ENCODE assay signal across 8 cellular contexts in the genomic region with DNA sequence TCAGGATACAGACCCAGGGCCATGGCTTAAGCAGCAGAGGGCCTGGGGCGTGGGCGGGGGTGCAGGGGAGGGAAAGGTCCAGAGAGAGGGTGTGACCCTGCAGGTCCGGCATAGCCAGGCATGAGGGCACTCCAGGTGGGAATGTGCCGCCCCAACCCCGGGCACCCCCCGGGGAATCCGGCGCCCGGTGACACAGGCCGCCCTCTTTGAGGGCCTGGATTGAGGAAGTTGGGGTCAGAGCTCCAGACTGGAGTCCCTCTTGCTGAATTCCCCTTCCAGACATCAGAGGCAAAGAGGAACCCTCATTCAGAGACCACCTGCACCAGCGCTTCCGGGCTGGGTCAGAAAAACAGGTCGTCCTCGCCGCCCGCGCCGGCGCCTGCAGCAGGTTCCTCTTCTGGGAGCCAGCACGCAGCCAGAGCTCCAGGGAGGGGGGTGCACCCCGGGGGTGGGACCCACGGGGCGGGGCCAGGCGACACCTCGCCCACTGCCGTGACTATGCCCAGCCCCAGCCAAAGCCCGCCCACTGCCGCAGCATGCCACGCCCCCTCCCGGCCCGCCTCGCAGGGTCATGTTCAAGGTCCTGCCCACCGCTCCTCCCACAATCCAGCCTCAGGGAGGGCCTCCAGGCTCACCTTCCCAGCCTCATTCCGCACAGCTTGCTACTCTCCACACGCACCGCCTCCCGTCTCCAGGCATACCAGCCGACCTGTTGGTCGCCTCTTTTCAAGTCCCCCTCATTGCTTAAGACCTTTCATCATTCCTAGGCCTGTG.
DNase-seq lines count a peak whose midpoint lies in the region; ATAC-seq and TF ChIP-seq lines count a peak whose summit lies in the region.

No MANE protein-coding gene starts in this region.

- intact Hi-C loops in OCI-LY7 (cut with micrococcal nuclease; ENCODE audit: unreplicated experiment): loop anchor here (1.0 to 10.0 kb wide), 7 partner anchors 9 to 961 kb away; a partner anchor contains a TSS
- intact Hi-C loops in activated T-helper 1 cell treated with anti-CD3 and anti-CD28 coated beads, Interleukin-12 subunit alpha, Interleukin-12 subunit beta, Interleukin-2, Interleukin-4 antibody, amounts not matched to agents 30 ng/mL and 10 ng/mL and 1 ng/mL, durations not matched to agents 14 hours and 24 hours and 36 hours (cut with micrococcal nuclease): no loop called here
- intact Hi-C loops in ovary (cut with DNase I): no loop called here

- TF ChIP-seq EP300 in ovary (IDR thresholded peaks at IDR 0.05): no peak

- H3K9me3 ChIP-seq in OCI-LY7 (ENCODE audit: low read length) (no peaks in the 10 kb centered on the region), ovary (no peaks in the 10 kb centered on the region)

- no peak overlapping the region for H3K4me3 Mint-ChIP-seq in activated T-helper 1 cell treated with anti-CD3 and anti-CD28 coated beads, Interleukin-12 subunit alpha, Interleukin-12 subunit beta, Interleukin-2, Interleukin-4 antibody, amounts not matched to agents 30 ng/mL and 10 ng/mL and 1 ng/mL, durations not matched to agents 14 hours and 24 hours and 36 hours

- H3K36me3 Mint-ChIP-seq in activated T-helper 1 cell treated with anti-CD3 and anti-CD28 coated beads, Interleukin-12 subunit alpha, Interleukin-12 subunit beta, Interleukin-2, Interleukin-4 antibody, amounts not matched to agents 30 ng/mL and 10 ng/mL and 1 ng/mL, durations not matched to agents 14 hours and 24 hours and 36 hours (ENCODE audit: low read depth): no peaks in the 10 kb centered on the region

- WGBS in ovary, 3 donors: 32 to 58% (median 36%) methylated on average over 31 to 39 of the region's 39 CpGs

- peaks cover 61% of the 10 kb centered on the region for H3K4me1 Mint-ChIP-seq in activated T-helper 1 cell treated with anti-CD3 and anti-CD28 coated beads, Interleukin-12 subunit alpha, Interleukin-12 subunit beta, Interleukin-2, Interleukin-4 antibody, amounts not matched to agents 30 ng/mL and 10 ng/mL and 1 ng/mL, durations not matched to agents 14 hours and 24 hours and 36 hours (ENCODE audit: low read depth)

- no peak overlapping the region for H3K27ac Mint-ChIP-seq in activated T-helper 1 cell treated with anti-CD3 and anti-CD28 coated beads, Interleukin-12 subunit alpha, Interleukin-12 subunit beta, Interleukin-2, Interleukin-4 antibody, amounts not matched to agents 30 ng/mL and 10 ng/mL and 1 ng/mL, durations not matched to agents 14 hours and 24 hours and 36 hours

- ATAC-seq in GM19035 (IDR thresholded peaks at IDR 0.05; ENCODE audit: unreplicated experiment) (peak; percentile 76), HG03139 (IDR thresholded peaks at IDR 0.05; ENCODE audit: unreplicated experiment) (peak; percentile 83)

- DNase-seq in OCI-LY7 (ENCODE audit: low spot score): peak; percentile 99
- DNase-seq in activated T-helper 1 cell treated with anti-CD3 and anti-CD28 coated beads, Interleukin-12 subunit alpha, Interleukin-12 subunit beta, Interleukin-2, Interleukin-4 antibody, amounts not matched to agents 30 ng/mL and 10 ng/mL and 1 ng/mL, durations not matched to agents 14 hours and 24 hours and 36 hours (ENCODE audit: low spot score): peak; percentile 40
- DNase-seq in globus pallidus (ENCODE audit: low spot score): peak; percentile 71
- DNase-seq in ovary: peak; percentile 92 to 97 (median 94)
- DNase-seq in superior temporal gyrus (ENCODE audit: extremely low spot score): peak; percentile 12
- DNase-seq in NK-92 treated with Interleukin-12 subunit alpha and Interleukin-12 subunit beta, amount 100 ng/mL, for 24 hours (lab: John Stamatoyannopoulos, UW): no peak

- H3K9me2 ChIP-seq in OCI-LY7 (ENCODE audit: insufficient read depth, low read length): no peaks in the 10 kb centered on the region

- no peaks in the 10 kb centered on the region for H3K9me3 Mint-ChIP-seq in activated T-helper 1 cell treated with anti-CD3 and anti-CD28 coated beads, Interleukin-12 subunit alpha, Interleukin-12 subunit beta, Interleukin-2, Interleukin-4 antibody, amounts not matched to agents 30 ng/mL and 10 ng/mL and 1 ng/mL, durations not matched to agents 14 hours and 24 hours and 36 hours

- H4K20me1 ChIP-seq in OCI-LY7 (ENCODE audit: insufficient read depth, low read length): no peaks in the 10 kb centered on the region

- peaks cover 97% of the 10 kb centered on the region for H3K4me1 ChIP-seq in OCI-LY7 (ENCODE audit: insufficient read depth, low read length, poor library complexity, severe bottlenecking)
- no peaks in the 10 kb centered on the region for H3K4me1 ChIP-seq in ovary (ENCODE audit: insufficient read depth)

- peak overlapping the region; percentile 41; the same call in 1 of the 2 replicates for H2AFZ ChIP-seq in OCI-LY7 (ENCODE audit: low read length)

- TF ChIP-seq CTCF in OCI-LY7 (conservative IDR thresholded peaks at IDR 0.05; ENCODE audit: low read length) (no peak), ovary (IDR thresholded peaks at IDR 0.05) (no peak)

- H3K27ac ChIP-seq in OCI-LY7 (ENCODE audit: low read depth, low read length, poor library complexity, severe bottlenecking): peak overlapping the region; percentile 98
- H3K27ac ChIP-seq in ovary: peak overlapping the region in 1 of 2 donors; percentile 22

- CTCF ChIA-PET in OCI-LY7 (lab: Charles Lee; ENCODE audit: unreplicated experiment): interaction anchor here (0.6 to 3.3 kb wide), 3 partner anchors 9 to 61 kb away, joined by 3 to 13 read pairs (median 4); no protein-coding TSS in a partner anchor

- H3K79me2 ChIP-seq in OCI-LY7 (ENCODE audit: insufficient read depth, low read depth, low read length): no peaks in the 10 kb centered on the region; the same call in 1 of the 2 replicates

- H3K4me2 ChIP-seq in OCI-LY7 (ENCODE audit: low read length): peak overlapping the region; percentile 93

- no peaks in the 10 kb centered on the region for H3K27me3 ChIP-seq in ovary

- no TSS peak for BruUV-seq in OCI-LY7 (replicated peaks; lab: Mats Ljungman, UMichigan)

- peak overlapping the region; percentile 61 for H3K4me3 ChIP-seq in OCI-LY7 (ENCODE audit: low read depth, low read length, poor library complexity, severe bottlenecking)
- H3K4me3 ChIP-seq in ovary: peak overlapping the region; percentile 7

- H3K36me3 ChIP-seq in OCI-LY7 (ENCODE audit: insufficient read depth, low read length) (no peaks in the 10 kb centered on the region), ovary (no peaks in the 10 kb centered on the region)

- POLR2A ChIA-PET in OCI-LY7 (lab: Charles Lee): interaction anchor here (0.6 to 8.5 kb wide), 16 partner anchors 11 to 1016 kb away, joined by 3 to 100 read pairs (median 6); a partner anchor contains a TSS

- no peak for TF ChIP-seq POLR2A in ovary (IDR thresholded peaks at IDR 0.05)

- H3K27me3 Mint-ChIP-seq in activated T-helper 1 cell treated with anti-CD3 and anti-CD28 coated beads, Interleukin-12 subunit alpha, Interleukin-12 subunit beta, Interleukin-2, Interleukin-4 antibody, amounts not matched to agents 30 ng/mL and 10 ng/mL and 1 ng/mL, durations not matched to agents 14 hours and 24 hours and 36 hours (ENCODE audit: insufficient read depth): peaks cover 8% of the 10 kb centered on the region
